In the genomic region with DNA sequence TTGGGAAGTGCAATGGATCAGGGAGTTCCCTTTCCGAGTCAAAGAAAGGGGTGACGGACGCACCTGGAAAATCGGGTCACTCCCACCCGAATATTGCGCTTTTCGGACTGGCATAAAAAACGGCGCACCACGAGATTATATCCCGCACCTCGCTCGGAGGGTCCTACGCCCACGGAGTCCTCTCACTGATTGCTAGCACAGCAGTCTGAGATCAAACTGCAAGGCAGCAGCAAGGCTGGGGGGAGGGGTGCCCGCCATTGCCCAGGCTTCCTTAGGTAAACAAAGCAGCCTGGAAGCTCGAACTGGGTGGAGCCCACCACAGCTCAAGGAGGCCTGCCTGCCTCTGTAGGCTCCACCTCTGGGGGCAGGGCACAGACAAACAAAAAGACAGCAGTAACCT, we compare ENCODE assay signal across 1 cellular context. TPM values are rescaled to one million over a fixed set of nuclear protein-coding genes. Genes with fewer than 3 reads are reported as not detected.
"Had no signal": no experiment of that assay in that cellular context is flagged by ENCODE, and none has a peak within 500 bp of the region (broad histone marks: within the 10 kb centered on the region; RNA-seq: fewer than 3 reads in every experiment).

No MANE protein-coding gene starts in this region.

RNA-seq across cellular contexts. Expression of a gene that starts 58.6 kb away (rescaled TPM):
- total RNA-seq: M059J had no signal
